Comparison of ENCODE assay signal across 19 cellular contexts in the genomic region with DNA sequence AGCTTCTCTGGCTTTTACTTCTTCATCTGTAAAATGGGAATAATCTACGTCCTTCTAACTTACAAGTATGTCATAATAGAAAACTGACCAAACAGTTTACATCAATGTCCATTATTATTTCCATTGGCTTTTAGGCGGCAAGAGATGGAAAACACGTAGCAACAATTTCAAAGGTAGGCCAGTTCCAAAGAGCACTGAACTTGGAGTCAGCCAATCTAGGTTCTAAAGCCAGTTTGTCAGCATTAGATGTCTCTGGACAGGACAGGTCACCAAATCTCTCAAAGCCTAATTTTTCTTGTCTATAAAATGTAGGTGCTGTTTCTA. TPM values are rescaled to one million over a fixed set of nuclear protein-coding genes. Genes with fewer than 3 reads are reported as not detected.
A peak's percentile ranks its signal among the peaks of the same experiment; 100 is the strongest.
DNase-seq lines count a peak whose midpoint lies in the region; ATAC-seq and TF ChIP-seq lines count a peak whose summit lies in the region.
"Had no signal": no experiment of that assay in that cellular context is flagged by ENCODE, and none has a peak within 500 bp of the region (broad histone marks: within the 10 kb centered on the region; RNA-seq: fewer than 3 reads in every experiment).

No MANE protein-coding gene starts in this region.

- TF ChIP-seq CTCF in ascending aorta (IDR thresholded peaks at IDR 0.05) (no peak), esophagus squamous epithelium (IDR thresholded peaks at IDR 0.05) (no peak), prostate gland (IDR thresholded peaks at IDR 0.05) (no peak), thoracic aorta (IDR thresholded peaks at IDR 0.05) (no peak)
- no peak for TF ChIP-seq CTCF in CD8-positive, alpha-beta T cell (IDR thresholded peaks at IDR 0.05)

- peaks cover 5% of the 10 kb centered on the region for H3K4me1 Mint-ChIP-seq in CD8-positive, alpha-beta T cell (ENCODE audit: low read depth)
- H3K4me1 Mint-ChIP-seq: GM23338 had no signal

- intact Hi-C loops in ascending aorta (cut with DNase I) = loop anchor here (5.0 to 10.0 kb wide), 2 partner anchors 442 to 1975 kb away; a partner anchor contains a TSS
- intact Hi-C loops in esophagus squamous epithelium (cut with DNase I) = no loop called here
- intact Hi-C loops in prostate gland (cut with DNase I) = no loop called here
- intact Hi-C loops in CD8-positive, alpha-beta T cell (cut with DNase I, micrococcal nuclease) = no loop called here

- no peak overlapping the region for H3K27ac Mint-ChIP-seq in CD8-positive, alpha-beta T cell
- H3K27ac Mint-ChIP-seq: CD4-positive, alpha-beta T cell; GM23338 had no signal

- H3K9me3 Mint-ChIP-seq in CD8-positive, alpha-beta T cell = no peaks in the 10 kb centered on the region
- H3K9me3 Mint-ChIP-seq: CD4-positive, alpha-beta T cell; GM23338 had no signal

- TF ChIP-seq POLR2A in esophagus squamous epithelium (IDR thresholded peaks at IDR 0.05) (no peak), prostate gland (IDR thresholded peaks at IDR 0.05) (no peak)

- ATAC-seq in thoracic aorta (ENCODE audit: insufficient number of reproducible peaks, low FRiP score, low read depth) (no peak), HG03565 (IDR thresholded peaks at IDR 0.05; ENCODE audit: unreplicated experiment) (no peak)
- no peak for ATAC-seq in CD8-positive, alpha-beta T cell
- ATAC-seq: GM23338 had no signal

- no peak for DNase-seq in ascending aorta (ENCODE audit: low spot score in 2 of 2)
- no peak for DNase-seq in esophagus squamous epithelium (lab: John Stamatoyannopoulos, UW)
- DNase-seq in prostate gland (ENCODE audit: low spot score) = no peak
- no peak for DNase-seq in thoracic aorta (ENCODE audit: low spot score)
- no peak for DNase-seq in NCI-H524 (lab: John Stamatoyannopoulos, UW)
- no peak for DNase-seq in T-helper 2 cell
- no peak for DNase-seq in CD8-positive, alpha-beta T cell
- DNase-seq: ACHN; CD4-positive, alpha-beta T cell; DMS79 treated with DMSO at 0.1 percent for 48 hours; NCI-H1048; NCI-H345; NCI-H69; NK-92 treated with Interleukin-12 subunit alpha and Interleukin-12 subunit beta, amount 100 ng/mL, for 24 hours; OCI-M1; RPMI8226 had no signal

- H3K4me1 ChIP-seq in ascending aorta = peaks cover 31 to 66% of the 10 kb centered on the region in 2 donors
- peaks cover 22 to 96% (median 65%) of the 10 kb centered on the region in 3 donors for H3K4me1 ChIP-seq in esophagus squamous epithelium
- H3K4me1 ChIP-seq in prostate gland (replicated peaks) = peaks cover 13% of the 10 kb centered on the region
- peaks cover 34 to 89% of the 10 kb centered on the region in 2 donors for H3K4me1 ChIP-seq in thoracic aorta (ENCODE audit: control insufficient read depth in 1 of 2, low read depth in 2 of 2)
- peaks cover 6% of the 10 kb centered on the region for H3K4me1 ChIP-seq in CD8-positive, alpha-beta T cell (ENCODE audit: insufficient read depth, low read length)

- H3K36me3 Mint-ChIP-seq in CD8-positive, alpha-beta T cell = no peaks in the 10 kb centered on the region

- no peaks in the 10 kb centered on the region for H3K27me3 Mint-ChIP-seq in CD8-positive, alpha-beta T cell (ENCODE audit: low read depth)
- H3K27me3 Mint-ChIP-seq: CD4-positive, alpha-beta T cell had no signal

- H3K4me3 ChIP-seq in ascending aorta = peak overlapping the region in 1 of 2 donors; percentile 4
- H3K4me3 ChIP-seq in esophagus squamous epithelium = no peak overlapping the region
- no peak overlapping the region for H3K4me3 ChIP-seq in prostate gland
- peak overlapping the region; percentile 53 for H3K4me3 ChIP-seq in thoracic aorta
- H3K4me3 ChIP-seq in CD8-positive, alpha-beta T cell (ENCODE audit: low read depth, low read length) = no peak overlapping the region
- H3K4me3 ChIP-seq: GM23338, K562 had no signal

- CTCF ChIA-PET in CD8-positive, alpha-beta T cell (lab: Charles Lee) = interaction anchor here (1.2 kb wide), 1 partner anchor 14 kb away, joined by 6 read pairs; no protein-coding TSS in a partner anchor

- peak overlapping the region; percentile 88 to 92 for H3K27ac ChIP-seq in ascending aorta
- H3K27ac ChIP-seq in esophagus squamous epithelium = peak overlapping the region; percentile 24 to 88 (median 76)
- peak overlapping the region; percentile 23 to 75 for H3K27ac ChIP-seq in prostate gland
- peak overlapping the region; percentile 87 to 95 for H3K27ac ChIP-seq in thoracic aorta
- H3K27ac ChIP-seq in CD8-positive, alpha-beta T cell (ENCODE audit: low read depth, low read length) = no peak overlapping the region

- no peaks in the 10 kb centered on the region for H3K27me3 ChIP-seq in ascending aorta
- H3K27me3 ChIP-seq in esophagus squamous epithelium = no peaks in the 10 kb centered on the region
- H3K27me3 ChIP-seq in prostate gland (replicated peaks; ENCODE audit: insufficient read depth) = no peaks in the 10 kb centered on the region
- no peaks in the 10 kb centered on the region for H3K27me3 ChIP-seq in thoracic aorta (replicated peaks; ENCODE audit: insufficient read depth)
- no peaks in the 10 kb centered on the region for H3K27me3 ChIP-seq in CD8-positive, alpha-beta T cell (ENCODE audit: insufficient read depth, low read length)

- H3K36me3 ChIP-seq in ascending aorta (no peaks in the 10 kb centered on the region), esophagus squamous epithelium (peaks cover 0 to 30% (median 5%) of the 10 kb centered on the region in 3 donors), prostate gland (no peaks in the 10 kb centered on the region), thoracic aorta (no peaks in the 10 kb centered on the region)
- H3K36me3 ChIP-seq in CD8-positive, alpha-beta T cell (ENCODE audit: insufficient read depth, low read length) = no peaks in the 10 kb centered on the region

- no peaks in the 10 kb centered on the region for H3K9me3 ChIP-seq in ascending aorta
- H3K9me3 ChIP-seq in esophagus squamous epithelium = no peaks in the 10 kb centered on the region
- H3K9me3 ChIP-seq in prostate gland = no peaks in the 10 kb centered on the region
- H3K9me3 ChIP-seq in thoracic aorta = no peaks in the 10 kb centered on the region
- no peaks in the 10 kb centered on the region for H3K9me3 ChIP-seq in CD8-positive, alpha-beta T cell (ENCODE audit: low read length)

- POLR2A ChIA-PET in CD8-positive, alpha-beta T cell (lab: Charles Lee) = no interaction called here

- H3K4me3 Mint-ChIP-seq in CD8-positive, alpha-beta T cell = no peak overlapping the region
- H3K4me3 Mint-ChIP-seq: CD4-positive, alpha-beta T cell; GM23338 had no signal

- WGBS in esophagus squamous epithelium, 2 donors = 89 to 95% methylated on average over 3 of the region's 3 CpGs
- 91% methylated on average over 3 of the region's 3 CpGs for WGBS in prostate gland

RNA-seq across cellular contexts. Expression of a gene that starts 17.6 kb away (rescaled TPM):
- total RNA-seq in ascending aorta (11.3 TPM), esophagus squamous epithelium (10 to 100 TPM in 3 of 4 donors, 1 to 10 TPM in 1; 7.7 to 55.1 (median 22.8) TPM), prostate gland (10 to 100 TPM; 26.5 to 34.9 TPM), thoracic aorta (10 to 100 TPM; 10.2 to 12.5 TPM)
- under 1 TPM; 0.42 to 0.62 TPM for total RNA-seq in CD8-positive, alpha-beta T cell
